In the genomic region with DNA sequence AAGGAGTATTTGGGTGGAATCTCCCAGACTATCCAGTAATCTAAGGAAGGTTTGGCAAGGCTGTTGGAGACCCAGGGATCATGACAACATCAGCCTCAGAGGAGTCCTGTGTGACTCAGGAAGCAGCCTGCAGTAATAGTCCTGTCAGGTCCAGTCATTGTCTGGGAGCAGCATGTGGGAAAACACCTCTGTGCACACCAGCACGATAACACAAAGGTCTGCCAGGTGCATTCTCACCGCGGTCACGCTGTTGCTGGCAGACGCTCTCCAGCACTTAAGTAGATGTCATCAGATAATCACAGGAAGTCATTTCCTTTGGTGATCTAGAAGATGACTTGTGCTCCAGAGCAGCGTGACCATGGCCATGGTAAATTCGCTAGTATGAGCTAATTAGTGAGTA, we compare ENCODE assay signal across 10 cellular contexts.
DNase-seq lines count a peak whose midpoint lies in the region; ATAC-seq and TF ChIP-seq lines count a peak whose summit lies in the region.
"Had no signal": no experiment of that assay in that cellular context is flagged by ENCODE, and none has a peak within 500 bp of the region (broad histone marks: within the 10 kb centered on the region; RNA-seq: fewer than 3 reads in every experiment).

No MANE protein-coding gene starts in this region.

- POLR2A ChIA-PET in SK-N-SH (lab: Yijun Ruan, JAX) = no interaction called here

- no peaks in the 10 kb centered on the region for H3K9me3 ChIP-seq in SK-N-SH
- H3K9me3 ChIP-seq: heart right ventricle had no signal

- H2AFZ ChIP-seq in SK-N-SH (ENCODE audit: low read depth) = no peak overlapping the region

- peak overlapping the region; percentile 45 for H3K27ac Mint-ChIP-seq in activated CD8-positive, alpha-beta memory T cell treated with anti-CD3 and anti-CD28 coated beads, Interleukin-2, amount 10 ng/mL, durations not matched to agents 7 days and 5 days
- H3K27ac Mint-ChIP-seq: stimulated activated naive CD8-positive, alpha-beta T cell treated with anti-CD3 and anti-CD28 coated beads, Interleukin-15, Interleukin-2, amounts not matched to agents 100 ng/mL and 50 ng/mL, for 24 hours had no signal

- H3K79me2 ChIP-seq in SK-N-SH (ENCODE audit: insufficient read depth) = no peaks in the 10 kb centered on the region

- CTCF ChIA-PET in activated CD8-positive, alpha-beta memory T cell treated with anti-CD3 and anti-CD28 coated beads, Interleukin-2, amount 10 ng/mL, durations not matched to agents 7 days and 5 days (lab: Charles Lee) = interaction anchor here (1.0 to 1.9 kb wide), 3 partner anchors 12 to 38 kb away, joined by 3 to 6 read pairs (median 4); no protein-coding TSS in a partner anchor
- CTCF ChIA-PET in SK-N-SH (lab: Yijun Ruan, JAX) = interaction anchor here (1.2 kb wide), 1 partner anchor 19 kb away, joined by 3 read pairs; no protein-coding TSS in a partner anchor

- H3K4me3 ChIP-seq in SK-N-SH (ENCODE audit: low read depth in 2 of 2, low read length in 1 of 2) = no peak overlapping the region
- H3K4me3 ChIP-seq: heart right ventricle had no signal

- H3K27ac ChIP-seq in SK-N-SH (ENCODE audit: low read depth in 2 of 2, low read length in 1 of 2) = no peak overlapping the region
- H3K27ac ChIP-seq: heart right ventricle had no signal

- peaks cover 42% of the 10 kb centered on the region for H3K4me1 Mint-ChIP-seq in activated CD8-positive, alpha-beta memory T cell treated with anti-CD3 and anti-CD28 coated beads, Interleukin-2, amount 10 ng/mL, durations not matched to agents 7 days and 5 days

- no peaks in the 10 kb centered on the region for H3K9me3 Mint-ChIP-seq in activated CD8-positive, alpha-beta memory T cell treated with anti-CD3 and anti-CD28 coated beads, Interleukin-2, amount 10 ng/mL, durations not matched to agents 7 days and 5 days (ENCODE audit: low read depth)
- H3K9me3 Mint-ChIP-seq: stimulated activated naive CD8-positive, alpha-beta T cell treated with anti-CD3 and anti-CD28 coated beads, Interleukin-15, Interleukin-2, amounts not matched to agents 100 ng/mL and 50 ng/mL, for 24 hours had no signal

- H3K27me3 ChIP-seq in SK-N-SH (ENCODE audit: insufficient read depth) = no peaks in the 10 kb centered on the region
- H3K27me3 ChIP-seq: heart right ventricle had no signal

- peaks cover 7% of the 10 kb centered on the region for H3K36me3 Mint-ChIP-seq in activated CD8-positive, alpha-beta memory T cell treated with anti-CD3 and anti-CD28 coated beads, Interleukin-2, amount 10 ng/mL, durations not matched to agents 7 days and 5 days

- H3K4me1 ChIP-seq in SK-N-SH (ENCODE audit: control insufficient read depth in 1 of 2, insufficient read depth in 2 of 2, low read depth in 1 of 2, low read length in 1 of 2) = peaks cover 0 to 5% of the 10 kb centered on the region in 2 experiments; a peak in 1 of 4 replicates

- H3K27me3 Mint-ChIP-seq in activated CD8-positive, alpha-beta memory T cell treated with anti-CD3 and anti-CD28 coated beads, Interleukin-2, amount 10 ng/mL, durations not matched to agents 7 days and 5 days = peaks cover 5% of the 10 kb centered on the region
- H3K27me3 Mint-ChIP-seq: stimulated activated naive CD8-positive, alpha-beta T cell treated with anti-CD3 and anti-CD28 coated beads, Interleukin-15, Interleukin-2, amounts not matched to agents 100 ng/mL and 50 ng/mL, for 24 hours had no signal

- H3K4me3 Mint-ChIP-seq in activated CD8-positive, alpha-beta memory T cell treated with anti-CD3 and anti-CD28 coated beads, Interleukin-2, amount 10 ng/mL, durations not matched to agents 7 days and 5 days = no peak overlapping the region
- H3K4me3 Mint-ChIP-seq: stimulated activated naive CD8-positive, alpha-beta T cell treated with anti-CD3 and anti-CD28 coated beads, Interleukin-15, Interleukin-2, amounts not matched to agents 100 ng/mL and 50 ng/mL, for 24 hours had no signal

- peaks cover 0 to 2% of the 10 kb centered on the region in 2 experiments for H3K36me3 ChIP-seq in SK-N-SH (replicated peaks in 1 of 2; ENCODE audit: control insufficient read depth in 1 of 2, insufficient read depth in 2 of 2, low read length in 1 of 2)
- H3K36me3 ChIP-seq: heart right ventricle had no signal

- no peak for TF ChIP-seq EP300 in SK-N-SH (IDR thresholded peaks at IDR 0.05; ENCODE audit: borderline replicate concordance in 1 of 2, low read depth in 1 of 2, low read length in 1 of 2)

- H3K9ac ChIP-seq in SK-N-SH = no peak overlapping the region

- H3K9me2 ChIP-seq in SK-N-SH = no peaks in the 10 kb centered on the region

- DNase-seq in activated CD8-positive, alpha-beta memory T cell treated with anti-CD3 and anti-CD28 coated beads, Interleukin-2, amount 10 ng/mL, durations not matched to agents 7 days and 5 days = peak; percentile 62
- no peak for DNase-seq in activated CD8-positive, alpha-beta memory T cell treated with anti-CD3 and anti-CD28 coated beads for 24 hours
- DNase-seq in NCI-H1105 (lab: John Stamatoyannopoulos, UW) (peak; percentile 16), medulla oblongata (ENCODE audit: extremely low spot score) (no peak), SK-N-SH (no peak), hepatic stellate cell (ENCODE audit: low spot score) (no peak)
- DNase-seq in activated T-helper 9 cell treated with anti-CD3 and anti-CD28 coated beads, Interleukin-2, amount 50 U/mL, for 16 hours (ENCODE audit: low read depth) = peak; percentile 5
- DNase-seq in stimulated activated CD4-positive, alpha-beta T cell treated with anti-CD3 and anti-CD28 coated beads, Interleukin-4, amount 100 ng/mL, for 4 hours = peak; percentile 7 to 19
- DNase-seq: heart right ventricle had no signal

- TF ChIP-seq RAD21 in SK-N-SH (IDR thresholded peaks at IDR 0.05; ENCODE audit: low read length) = no peak

- no peaks in the 10 kb centered on the region for H3F3A ChIP-seq in SK-N-SH (replicated peaks; ENCODE audit: insufficient read depth)

- ATAC-seq in activated CD8-positive, alpha-beta memory T cell treated with anti-CD3 and anti-CD28 coated beads, Interleukin-2, amount 10 ng/mL, durations not matched to agents 7 days and 5 days = peak; percentile 81

- WGBS in SK-N-SH (ENCODE audit: low lambda C conversion rate) = 71% methylated on average over 6 of the region's 7 CpGs

- no peak for TF ChIP-seq CTCF in SK-N-SH (IDR thresholded peaks at IDR 0.05)

- no peak overlapping the region for H3K4me2 ChIP-seq in SK-N-SH

- H4K20me1 ChIP-seq in SK-N-SH (ENCODE audit: insufficient read depth) = no peaks in the 10 kb centered on the region

TF ChIP-seq in SK-N-SH, 30 proteins besides CTCF, POLR2A, EP300 and RAD21 (continues in another document):
- no peak for TF ChIP-seq SIN3A (IDR thresholded peaks at IDR 0.05; ENCODE audit: borderline replicate concordance, low read depth, low read length)
- TF ChIP-seq FOSL2 (IDR thresholded peaks at IDR 0.05; ENCODE audit: borderline replicate concordance, low read depth) = no peak
- no peak for TF ChIP-seq GABPA (IDR thresholded peaks at IDR 0.05; ENCODE audit: low read depth)
- no peak for TF ChIP-seq NRF1 (IDR thresholded peaks at IDR 0.05; ENCODE audit: low read depth, low read length)
- TF ChIP-seq REST (IDR thresholded peaks at IDR 0.05; ENCODE audit: low read depth, low read length) = no peak
- no peak for TF ChIP-seq CHD2 (IDR thresholded peaks at IDR 0.05; ENCODE audit: low read length, partially characterized antibody)
- TF ChIP-seq TCF12 (IDR thresholded peaks at IDR 0.05) = no peak
- no peak for TF ChIP-seq GATA2 (CRISPR knock-in tag; IDR thresholded peaks at IDR 0.05)
- TF ChIP-seq, protein P1, sequence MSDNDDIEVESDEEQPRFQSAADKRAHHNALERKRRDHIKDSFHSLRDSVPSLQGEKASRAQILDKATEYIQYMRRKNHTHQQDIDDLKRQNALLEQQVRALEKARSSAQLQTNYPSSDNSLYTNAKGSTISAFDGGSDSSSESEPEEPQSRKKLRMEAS (IDR thresholded peaks at IDR 0.05; ENCODE audit: low read depth) = no peak
- no peak for TF ChIP-seq POLR2AphosphoS5 (IDR thresholded peaks at IDR 0.05; ENCODE audit: low read depth, low read length)
- TF ChIP-seq EZH2phosphoT487 (IDR thresholded peaks at IDR 0.05; ENCODE audit: borderline replicate concordance, low read depth) = no peak
- TF ChIP-seq RCOR1 (IDR thresholded peaks at IDR 0.05; ENCODE audit: low read length) = no peak
- TF ChIP-seq FOXJ3 (CRISPR knock-in tag; IDR thresholded peaks at IDR 0.05) = no peak
- no peak for TF ChIP-seq TEAD4 (IDR thresholded peaks at IDR 0.05; ENCODE audit: borderline replicate concordance, insufficient read depth)

Comparison
In these comparisons a context has a peak if more than half of its experiments do, and no peak if none do; other contexts are left out.
1. DNase-seq: peak in activated CD8-positive, alpha-beta memory T cell treated with anti-CD3 and anti-CD28 coated beads, Interleukin-2, amount 10 ng/mL, durations not matched to agents 7 days and 5 days (single experiment), NCI-H1105 (single experiment), activated T-helper 9 cell treated with anti-CD3 and anti-CD28 coated beads, Interleukin-2, amount 50 U/mL, for 16 hours (single experiment) and stimulated activated CD4-positive, alpha-beta T cell treated with anti-CD3 and anti-CD28 coated beads, Interleukin-4, amount 100 ng/mL, for 4 hours (2 of 2); none in activated CD8-positive, alpha-beta memory T cell treated with anti-CD3 and anti-CD28 coated beads for 24 hours (single experiment), medulla oblongata (single experiment), SK-N-SH (single experiment) and hepatic stellate cell (single experiment).